16 cellular contexts compared by ENCODE assay signal in the genomic region with DNA sequence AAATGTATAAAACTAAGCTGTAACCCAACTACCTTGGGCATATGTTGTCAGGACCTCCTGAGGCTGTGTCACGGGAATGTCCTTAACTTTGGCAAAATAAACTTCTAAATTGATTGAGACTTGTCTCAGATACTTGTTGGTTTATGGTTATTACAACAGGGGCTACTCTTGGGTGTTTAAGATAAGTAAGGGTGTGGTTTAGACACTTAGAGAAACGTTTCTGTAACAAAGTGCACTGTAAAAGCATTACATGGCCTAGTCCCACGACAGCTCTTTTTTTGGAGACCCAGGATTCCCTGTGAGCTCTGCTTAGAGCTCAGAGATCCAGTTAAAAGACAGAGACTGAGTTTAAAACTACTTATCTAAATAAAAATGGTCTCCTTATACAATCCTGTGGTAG. TPM values are rescaled to one million over a fixed set of nuclear protein-coding genes. Genes with fewer than 3 reads are reported as not detected.
DNase-seq lines count a peak whose midpoint lies in the region; ATAC-seq, FAIRE-seq and TF ChIP-seq lines count a peak whose summit lies in the region.
"Had no signal": no experiment of that assay in that cellular context is flagged by ENCODE, and none has a peak within 500 bp of the region (broad histone marks: within the 10 kb centered on the region; RNA-seq: fewer than 3 reads in every experiment).

No MANE protein-coding gene starts in this region.

- no peaks in the 10 kb centered on the region for H3K27me3 Mint-ChIP-seq in astrocyte (ENCODE audit: low read depth, unreplicated experiment)

- POLR2A ChIA-PET in HEK293 (lab: Yijun Ruan, JAX) = no interaction called here

- H3K27ac ChIP-seq in HEK293 (ENCODE audit: extremely low read depth, low read depth, low read length) = no peak overlapping the region
- no peak overlapping the region for H3K27ac ChIP-seq in astrocyte (ENCODE audit: low read depth, low read length)
- peak overlapping the region; percentile 25 to 67 (median 34) for H3K27ac ChIP-seq in transverse colon

- TF ChIP-seq CTCF in HEK293 (tag by site-specific recombination; IDR thresholded peaks at IDR 0.05) = no peak
- TF ChIP-seq CTCF in astrocyte (IDR thresholded peaks at IDR 0.05; ENCODE audit: insufficient read depth, low read depth, low read length) = no peak
- TF ChIP-seq CTCF in transverse colon (IDR thresholded peaks at IDR 0.05) = no peak

- CTCF ChIA-PET in HEK293 (lab: Yijun Ruan, JAX) = interaction anchor here (0.8 to 1.0 kb wide), 2 partner anchors 19 to 198 kb away, joined by 3 read pairs; no protein-coding TSS in a partner anchor

- H3K4me3 Mint-ChIP-seq in astrocyte (ENCODE audit: unreplicated experiment) = no peak overlapping the region
- H3K4me3 Mint-ChIP-seq: B cell; CD4-positive, alpha-beta T cell had no signal

- H3K27me3 ChIP-seq in astrocyte (ENCODE audit: insufficient read depth, low read length) (no peaks in the 10 kb centered on the region), transverse colon (no peaks in the 10 kb centered on the region)

- no peaks in the 10 kb centered on the region for H4K20me1 ChIP-seq in astrocyte (ENCODE audit: insufficient read depth, low read length)

- WGBS in transverse colon (ENCODE audit: low coverage in 1 of 2), 2 donors = 38 to 58% methylated on average over 3 of the region's 3 CpGs

- H3K9me3 ChIP-seq in HEK293 (ENCODE audit: control insufficient read depth, insufficient read depth, low read depth, low read length) (no peaks in the 10 kb centered on the region), astrocyte (ENCODE audit: insufficient read depth, low read depth, low read length) (no peaks in the 10 kb centered on the region), transverse colon (no peaks in the 10 kb centered on the region)

- no peak overlapping the region for H2AFZ ChIP-seq in astrocyte (ENCODE audit: low read depth, low read length)

- intact Hi-C loops in left colon (cut with DNase I, micrococcal nuclease) (no loop called here), transverse colon (cut with DNase I; ENCODE audit: low total_unique reads) (no loop called here)

- in situ Hi-C loops in transverse colon (cut with MboI; ENCODE audit: low pct_ligation_motif_present in 1 of 4, low pct_unique_long_range_greater_than_20kb in 1 of 4, low sequenced_read_pairs in 3 of 4) = no loop called here

- H3K79me2 ChIP-seq in astrocyte (ENCODE audit: insufficient read depth, low read length) = no peaks in the 10 kb centered on the region

- TF ChIP-seq EP300 in transverse colon (IDR thresholded peaks at IDR 0.05; ENCODE audit: low read depth) = no peak

- DNase-seq in astrocyte (ENCODE audit: low read depth) (no peak), left colon (no peak), transverse colon (no peak)
- DNase-seq in activated CD8-positive, alpha-beta memory T cell treated with anti-CD3 and anti-CD28 coated beads for 24 hours = no peak
- no peak for DNase-seq in activated effector memory CD4-positive, alpha-beta T cell treated with anti-CD3 and anti-CD28 coated beads, Interleukin-2, amount 50 U/mL, for 16 hours
- DNase-seq: C1 segment of cervical spinal cord; CD4-positive, alpha-beta T cell; DMS79; HCEC 1CT; IMR-90 had no signal

- ATAC-seq in left colon (peak; percentile 93), GM21529 (IDR thresholded peaks at IDR 0.05; ENCODE audit: unreplicated experiment) (no peak)
- ATAC-seq: GM12878 had no signal

- H3K9me3 Mint-ChIP-seq in astrocyte (ENCODE audit: unreplicated experiment) = peaks cover 8% of the 10 kb centered on the region
- H3K9me3 Mint-ChIP-seq: CD4-positive, alpha-beta T cell had no signal

- H3K4me1 ChIP-seq in HEK293 (ENCODE audit: control insufficient read depth, insufficient read depth, low read length) (peaks cover 14% of the 10 kb centered on the region), astrocyte (ENCODE audit: insufficient read depth, low read length) (no peaks in the 10 kb centered on the region), transverse colon (peaks cover 0 to 15% (median 7%) of the 10 kb centered on the region in 4 donors)

- no peaks in the 10 kb centered on the region for H3K36me3 Mint-ChIP-seq in astrocyte (ENCODE audit: low read depth, unreplicated experiment)

- H3K9ac ChIP-seq in astrocyte (ENCODE audit: low read length) = no peak overlapping the region

- H3K36me3 ChIP-seq in HEK293 (ENCODE audit: control insufficient read depth in 2 of 2, insufficient read depth in 1 of 2, low read length in 2 of 2) (no peaks in the 10 kb centered on the region), astrocyte (ENCODE audit: insufficient read depth, low read length) (no peaks in the 10 kb centered on the region), transverse colon (no peaks in the 10 kb centered on the region)

- peaks cover 1% of the 10 kb centered on the region for H3K4me1 Mint-ChIP-seq in astrocyte (ENCODE audit: low read depth, unreplicated experiment)
- H3K4me1 Mint-ChIP-seq: B cell had no signal

- no peak for TF ChIP-seq POLR2A in transverse colon (IDR thresholded peaks at IDR 0.05)

- peak; percentile 34 for FAIRE-seq in astrocyte (lab: Jason Lieb, UNC)
- FAIRE-seq: A204.1, GM12878, GM18507 had no signal

- H3K4me2 ChIP-seq in astrocyte (ENCODE audit: low read length) = no peak overlapping the region

- H3K27ac Mint-ChIP-seq in astrocyte (ENCODE audit: unreplicated experiment) = no peak overlapping the region
- H3K27ac Mint-ChIP-seq: B cell; CD4-positive, alpha-beta T cell had no signal

- no peak overlapping the region for H3K4me3 ChIP-seq in HEK293 (ENCODE audit: low read depth, low read length)
- no peak overlapping the region for H3K4me3 ChIP-seq in astrocyte (ENCODE audit: insufficient read depth, low read depth, low read length)
- H3K4me3 ChIP-seq in transverse colon = no peak overlapping the region
- H3K4me3 ChIP-seq: GM12878 had no signal

TF ChIP-seq in HEK293, 187 proteins besides CTCF, POLR2A, EP300 and RAD21:
- TF ChIP-seq TCF7L2 (IDR thresholded peaks at IDR 0.05; ENCODE audit: borderline replicate concordance, low read depth, low read length) = no peak
- no peak for TF ChIP-seq BCL11A (tag by site-specific recombination; IDR thresholded peaks at IDR 0.05; ENCODE audit: low read depth)
- no peak for TF ChIP-seq ZNF394 (tag by site-specific recombination; IDR thresholded peaks at IDR 0.05; ENCODE audit: borderline replicate concordance)
- peak; percentile 44 for TF ChIP-seq FEZF1 (tag by site-specific recombination; IDR thresholded peaks at IDR 0.05)
- peak; percentile 71 for TF ChIP-seq KLF1 (tag by site-specific recombination; IDR thresholded peaks at IDR 0.05)
- TF ChIP-seq BCL11B (tag by site-specific recombination; IDR thresholded peaks at IDR 0.05; ENCODE audit: low read depth) = no peak

RNA-seq across cellular contexts. Expression of a gene that starts 32.3 kb away (rescaled TPM):
- total RNA-seq in astrocyte = 11.0 and 18.3 TPM in 2 replicates
- 10 to 100 TPM; 14.2 to 39.0 TPM for total RNA-seq in left colon
- total RNA-seq in transverse colon = 10 to 100 TPM in 1 of 4 donors, 1 to 10 TPM in 3; 4.9 to 11.5 (median 6.9) TPM
- total RNA-seq: B cell; CD4-positive, alpha-beta T cell had no signal

RNA-seq across cellular contexts. Expression of a gene that starts 37.3 kb away (rescaled TPM):
- total RNA-seq in astrocyte (1,498 and 1,636 TPM in 2 replicates), left colon (1,000 to 10,000 TPM; 1,058 to 1,105 TPM), transverse colon (1,000 to 10,000 TPM in 3 of 4 donors, 100 to 1,000 TPM in 1; 990 to 2,109 (median 1,575) TPM)

RNA-seq across cellular contexts. Expression of a gene that starts 42.6 kb away (rescaled TPM):
- total RNA-seq in astrocyte (40.0 and 40.3 TPM in 2 replicates), left colon (10 to 100 TPM; 63.1 to 73.1 TPM), transverse colon (10 to 100 TPM in 3 of 4 donors, 1 to 10 TPM in 1; 10.0 to 50.2 (median 28.1) TPM)

Comparison
In these comparisons a context has a peak if more than half of its experiments do, and no peak if none do; other contexts are left out.
1. H3K27ac ChIP-seq: peak in transverse colon (4 of 4); none in HEK293 (single experiment) and astrocyte (single experiment).